In the genomic region with DNA sequence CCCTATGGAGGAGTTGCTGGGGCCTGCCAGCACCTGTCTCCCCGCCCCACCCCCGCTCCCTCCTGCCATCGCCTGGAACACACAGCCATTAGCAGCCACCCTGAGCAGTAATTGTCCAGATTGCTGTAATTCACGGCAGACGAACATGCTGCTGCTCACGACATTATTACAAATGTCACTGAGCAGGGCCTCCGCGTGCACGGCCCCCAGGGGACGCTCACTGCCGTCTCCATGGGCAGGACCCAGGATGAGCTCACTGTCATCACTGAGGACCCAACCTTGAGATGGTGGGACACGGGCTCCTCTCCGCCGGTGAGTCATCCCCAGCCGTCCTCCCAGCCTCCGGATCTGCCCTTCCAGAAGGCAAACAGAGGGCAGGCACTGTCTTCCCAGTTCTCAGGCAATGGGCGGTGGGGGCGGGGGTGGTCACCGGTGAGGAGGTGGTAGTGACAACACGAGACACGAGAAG, we compare ENCODE assay signal across 16 cellular contexts.
DNase-seq lines count a peak whose midpoint lies in the region; ATAC-seq and TF ChIP-seq lines count a peak whose summit lies in the region.
"Had no signal": no experiment of that assay in that cellular context is flagged by ENCODE, and none has a peak within 500 bp of the region (broad histone marks: within the 10 kb centered on the region; RNA-seq: fewer than 3 reads in every experiment).

No MANE protein-coding gene starts in this region.

- H3K27me3 Mint-ChIP-seq in glutamatergic neuron (ENCODE audit: unreplicated experiment) = peaks cover 39% of the 10 kb centered on the region
- H3K27me3 Mint-ChIP-seq in nephron progenitor cell (ENCODE audit: low read depth, poor library complexity) = peaks cover 12% of the 10 kb centered on the region
- no peaks in the 10 kb centered on the region for H3K27me3 Mint-ChIP-seq in activated T-cell treated with anti-CD3 and anti-CD28 coated beads, Interleukin-2, amount 50 U/mL, for 72 hours (ENCODE audit: low read depth)
- H3K27me3 Mint-ChIP-seq: activated CD8-positive, alpha-beta T cell treated with anti-CD3 and anti-CD28 coated beads for 36 hours had no signal

- 62 to 69% methylated on average over 17 to 21 of the region's 21 CpGs for WGBS in tibial nerve, 2 donors

- H3K36me3 ChIP-seq in tibial nerve = peaks cover 0 to 33% (median 0%) of the 10 kb centered on the region in 3 donors

- no peaks in the 10 kb centered on the region for H3K27me3 ChIP-seq in tibial nerve
- H3K27me3 ChIP-seq: colonic mucosa, Peyer's patch had no signal

- H3K4me3 ChIP-seq in tibial nerve = no peak overlapping the region
- H3K4me3 ChIP-seq: colonic mucosa, HAP-1, Peyer's patch, thoracic aorta had no signal

- H3K36me3 Mint-ChIP-seq in glutamatergic neuron (ENCODE audit: unreplicated experiment) (peaks cover 5% of the 10 kb centered on the region), nephron progenitor cell (ENCODE audit: low read depth) (peaks cover 10% of the 10 kb centered on the region)
- peaks cover 0 to 1% of the 10 kb centered on the region in 2 donors for H3K36me3 Mint-ChIP-seq in activated T-cell treated with anti-CD3 and anti-CD28 coated beads, Interleukin-2, amount 50 U/mL, for 72 hours (ENCODE audit: insufficient read depth in 2 of 2)

- H3K27ac Mint-ChIP-seq in glutamatergic neuron (ENCODE audit: unreplicated experiment) = peak overlapping the region; percentile 99
- no peak overlapping the region for H3K27ac Mint-ChIP-seq in nephron progenitor cell
- no peak overlapping the region for H3K27ac Mint-ChIP-seq in activated T-cell treated with anti-CD3 and anti-CD28 coated beads, Interleukin-2, amount 50 U/mL, for 72 hours
- H3K27ac Mint-ChIP-seq: activated CD8-positive, alpha-beta T cell treated with anti-CD3 and anti-CD28 coated beads for 36 hours; T-helper 2 cell treated with Interferon-gamma antibody and Interleukin-4, amounts not matched to agents 5 μg/mL and 100 μg/mL, for 36 hours had no signal

- H3K27ac ChIP-seq in RWPE1 (peak overlapping the region; percentile 96), tibial nerve (peak overlapping the region; percentile 75 to 91 (median 84))
- H3K27ac ChIP-seq: colonic mucosa had no signal

- no peaks in the 10 kb centered on the region for H3K9me3 ChIP-seq in tibial nerve
- H3K9me3 ChIP-seq: colonic mucosa, HAP-1, Peyer's patch, thoracic aorta had no signal

- no peak for ATAC-seq in activated T-cell treated with anti-CD3 and anti-CD28 coated beads, Interleukin-2, amount 50 U/mL, for 72 hours (replicated peaks in 1 of 2)
- ATAC-seq: activated CD8-positive, alpha-beta T cell treated with anti-CD3 and anti-CD28 coated beads for 36 hours had no signal

- POLR2A ChIA-PET in RWPE1 (lab: Yijun Ruan, JAX; ENCODE audit: low non-redundant PET) = no interaction called here

- no peak for TF ChIP-seq EP300 in tibial nerve (IDR thresholded peaks at IDR 0.05)

- H3K4me1 Mint-ChIP-seq in glutamatergic neuron (ENCODE audit: low read depth, unreplicated experiment) (peaks cover 35% of the 10 kb centered on the region), nephron progenitor cell (peaks cover 56% of the 10 kb centered on the region)
- peaks cover 21% of the 10 kb centered on the region for H3K4me1 Mint-ChIP-seq in activated T-cell treated with anti-CD3 and anti-CD28 coated beads, Interleukin-2, amount 50 U/mL, for 72 hours (ENCODE audit: low read depth)

- H3K4me3 Mint-ChIP-seq in glutamatergic neuron (ENCODE audit: unreplicated experiment) = peak overlapping the region; percentile 38
- no peak overlapping the region for H3K4me3 Mint-ChIP-seq in nephron progenitor cell
- H3K4me3 Mint-ChIP-seq in activated T-cell treated with anti-CD3 and anti-CD28 coated beads, Interleukin-2, amount 50 U/mL, for 72 hours = no peak overlapping the region
- H3K4me3 Mint-ChIP-seq: activated CD8-positive, alpha-beta T cell treated with anti-CD3 and anti-CD28 coated beads for 36 hours; T-helper 2 cell treated with Interferon-gamma antibody and Interleukin-4, amounts not matched to agents 5 μg/mL and 100 μg/mL, for 36 hours had no signal

- no peak for TF ChIP-seq POLR2A in tibial nerve (IDR thresholded peaks at IDR 0.05)

- peaks cover 7 to 98% (median 87%) of the 10 kb centered on the region in 4 donors for H3K4me1 ChIP-seq in tibial nerve
- H3K4me1 ChIP-seq: HAP-1 had no signal

- CTCF ChIA-PET in RWPE1 (lab: Yijun Ruan, JAX) = no interaction called here

- peak; percentile 51 for DNase-seq in NCI-H748 (lab: John Stamatoyannopoulos, UW; ENCODE audit: unreplicated experiment)
- DNase-seq in NCI-H748 treated with DMSO at 0.1 percent for 48 hours (lab: John Stamatoyannopoulos, UW) = no peak
- no peak for DNase-seq in RWPE1 (ENCODE audit: low spot score)
- DNase-seq in glutamatergic neuron = peak; percentile 74
- no peak for DNase-seq in tibial nerve (ENCODE audit: low spot score in 2 of 2)
- DNase-seq in DMS53 (lab: John Stamatoyannopoulos, UW) = no peak
- DNase-seq in nephron progenitor cell = no peak
- no peak for DNase-seq in activated T-cell treated with anti-CD3 and anti-CD28 coated beads, Interleukin-2, amount 50 U/mL, for 72 hours
- DNase-seq: activated CD8-positive, alpha-beta T cell treated with anti-CD3 and anti-CD28 coated beads for 36 hours; activated naive CD4-positive, alpha-beta T cell; colonic mucosa; NCI-H1092; Peyer's patch had no signal

- TF ChIP-seq CTCF in RWPE1 (conservative IDR thresholded peaks at IDR 0.05; ENCODE audit: low read depth) = no peak
- no peak for TF ChIP-seq CTCF in glutamatergic neuron (IDR thresholded peaks at IDR 0.05; ENCODE audit: partially characterized antibody, unreplicated experiment)
- no peak for TF ChIP-seq CTCF in tibial nerve (IDR thresholded peaks at IDR 0.05)
- no peak for TF ChIP-seq CTCF in nephron progenitor cell (IDR thresholded peaks at IDR 0.05)

- H3K9me3 Mint-ChIP-seq in glutamatergic neuron (ENCODE audit: unreplicated experiment) = peaks cover 27% of the 10 kb centered on the region
- no peaks in the 10 kb centered on the region for H3K9me3 Mint-ChIP-seq in nephron progenitor cell
- no peaks in the 10 kb centered on the region for H3K9me3 Mint-ChIP-seq in activated T-cell treated with anti-CD3 and anti-CD28 coated beads, Interleukin-2, amount 50 U/mL, for 72 hours
- H3K9me3 Mint-ChIP-seq: activated CD8-positive, alpha-beta T cell treated with anti-CD3 and anti-CD28 coated beads for 36 hours; T-helper 2 cell treated with Interferon-gamma antibody and Interleukin-4, amounts not matched to agents 5 μg/mL and 100 μg/mL, for 36 hours had no signal

Comparison
In these comparisons a context has a peak if more than half of its experiments do, and no peak if none do; other contexts are left out.
1. DNase-seq: peak in NCI-H748 (single experiment) and glutamatergic neuron (single experiment); none in NCI-H748 treated with DMSO at 0.1 percent for 48 hours (single experiment), RWPE1 (single experiment), tibial nerve (0 of 2), DMS53 (single experiment), nephron progenitor cell (single experiment) and activated T-cell treated with anti-CD3 and anti-CD28 coated beads, Interleukin-2, amount 50 U/mL, for 72 hours (0 of 2).